8 cellular contexts compared by ENCODE assay signal in genomic region chr4:147682755-147683154, GRCh38. TPM values are rescaled to one million over a fixed set of nuclear protein-coding genes. Genes with fewer than 3 reads are reported as not detected.
DNase-seq lines count a peak whose midpoint lies in the region; ATAC-seq, FAIRE-seq and TF ChIP-seq lines count a peak whose summit lies in the region.

No MANE protein-coding gene starts in this region.

- no peak for TF ChIP-seq POLR2A in thyroid gland (IDR thresholded peaks at IDR 0.05)

- H4K20me1 ChIP-seq in keratinocyte (ENCODE audit: control insufficient read depth, extremely low read depth, insufficient read depth, low read length) = no peaks in the 10 kb centered on the region

- H3K9me1 ChIP-seq in keratinocyte (ENCODE audit: control insufficient read depth, extremely low read depth, insufficient read depth, low read length) = peaks cover 2% of the 10 kb centered on the region

- peaks cover 6% of the 10 kb centered on the region for H3K27me3 Mint-ChIP-seq in activated T-cell treated with anti-CD3 and anti-CD28 coated beads, Interleukin-2, amount 50 U/mL, for 4 hours (ENCODE audit: low read depth)
- peaks cover 5% of the 10 kb centered on the region for H3K27me3 Mint-ChIP-seq in activated naive CD8-positive, alpha-beta T cell treated with anti-CD3 and anti-CD28 coated beads, Interleukin-2, amount 10 ng/mL, durations not matched to agents 7 days and 5 days

- peak overlapping the region; percentile 95 for H3K27ac ChIP-seq in keratinocyte (ENCODE audit: control insufficient read depth, insufficient read depth, low read length)
- peak overlapping the region; percentile 93 to 94 (median 94) for H3K27ac ChIP-seq in thyroid gland

- H3K4me3 ChIP-seq in keratinocyte (ENCODE audit: control insufficient read depth in 2 of 3, extremely low read depth in 1 of 3, insufficient read depth in 2 of 3, low read depth in 1 of 3, low read length in 3 of 3) = peak overlapping the region; percentile 85 to 98 (median 91)
- H3K4me3 ChIP-seq in thyroid gland (replicated peaks in 1 of 3) = peak overlapping the region in 2 of 3 donors; percentile 65 to 76

- no peaks in the 10 kb centered on the region for H3K9me3 ChIP-seq in keratinocyte (ENCODE audit: control insufficient read depth, low read depth, low read length)
- no peaks in the 10 kb centered on the region for H3K9me3 ChIP-seq in thyroid gland

- no peak for DNase-seq in activated T-cell treated with anti-CD3 and anti-CD28 coated beads, Interleukin-2, amount 50 U/mL, for 4 hours
- DNase-seq in activated T-cell treated with anti-CD3 and anti-CD28 coated beads for 4 hours = no peak
- no peak for DNase-seq in activated naive CD8-positive, alpha-beta T cell treated with anti-CD3 and anti-CD28 coated beads, Interleukin-2, amount 10 ng/mL, durations not matched to agents 7 days and 5 days
- no peak for DNase-seq in keratinocyte (ENCODE audit: low read depth, low spot score)
- no peak for DNase-seq in thyroid gland

- H3K9ac ChIP-seq in keratinocyte (ENCODE audit: control insufficient read depth, extremely low read depth, insufficient read depth, low read length) = peak overlapping the region; percentile 97

- intact Hi-C loops in thyroid gland (cut with DNase I) = no loop called here

- H3K36me3 Mint-ChIP-seq in activated T-cell treated with anti-CD3 and anti-CD28 coated beads, Interleukin-2, amount 50 U/mL, for 4 hours (ENCODE audit: insufficient read depth) = peaks cover 10% of the 10 kb centered on the region
- H3K36me3 Mint-ChIP-seq in activated naive CD8-positive, alpha-beta T cell treated with anti-CD3 and anti-CD28 coated beads, Interleukin-2, amount 10 ng/mL, durations not matched to agents 7 days and 5 days = peaks cover 18% of the 10 kb centered on the region

- no peaks in the 10 kb centered on the region for H3K9me3 Mint-ChIP-seq in activated T-cell treated with anti-CD3 and anti-CD28 coated beads, Interleukin-2, amount 50 U/mL, for 4 hours
- no peaks in the 10 kb centered on the region for H3K9me3 Mint-ChIP-seq in activated naive CD8-positive, alpha-beta T cell treated with anti-CD3 and anti-CD28 coated beads, Interleukin-2, amount 10 ng/mL, durations not matched to agents 7 days and 5 days

- H3K4me3 Mint-ChIP-seq in activated T-cell treated with anti-CD3 and anti-CD28 coated beads, Interleukin-2, amount 50 U/mL, for 4 hours = peak overlapping the region; percentile 93
- H3K4me3 Mint-ChIP-seq in activated naive CD8-positive, alpha-beta T cell treated with anti-CD3 and anti-CD28 coated beads, Interleukin-2, amount 10 ng/mL, durations not matched to agents 7 days and 5 days = peak overlapping the region; percentile 99

- peaks cover 24% of the 10 kb centered on the region for H3K79me2 ChIP-seq in keratinocyte (ENCODE audit: control insufficient read depth, insufficient read depth, low read length)

- peak overlapping the region; percentile 99 for H2AFZ ChIP-seq in keratinocyte (ENCODE audit: control insufficient read depth, low read length)

- no peak for FAIRE-seq in keratinocyte (lab: Jason Lieb, UNC)

- 62 to 66% methylated on average over 3 of the region's 3 CpGs for WGBS in thyroid gland, 2 donors

- no peak for ATAC-seq in activated T-cell treated with anti-CD3 and anti-CD28 coated beads, Interleukin-2, amount 50 U/mL, for 4 hours
- ATAC-seq in activated naive CD8-positive, alpha-beta T cell treated with anti-CD3 and anti-CD28 coated beads, Interleukin-2, amount 10 ng/mL, durations not matched to agents 7 days and 5 days (ENCODE audit: low read depth) = no peak
- no peak for ATAC-seq in GM19397 (IDR thresholded peaks at IDR 0.05; ENCODE audit: unreplicated experiment)
- no peak for ATAC-seq in HG03139 (IDR thresholded peaks at IDR 0.05; ENCODE audit: unreplicated experiment)
- no peak for ATAC-seq in HG03469 (IDR thresholded peaks at IDR 0.05; ENCODE audit: unreplicated experiment)

- H3K27me3 ChIP-seq in keratinocyte (ENCODE audit: control insufficient read depth, extremely low read depth, insufficient read depth, low read length) (no peaks in the 10 kb centered on the region), thyroid gland (no peaks in the 10 kb centered on the region)

- no peak for TF ChIP-seq CTCF in keratinocyte (optimal IDR thresholded peaks at IDR 0.05 in 1 of 3, IDR thresholded peaks at IDR 0.05 in 1 of 3, conservative IDR thresholded peaks at IDR 0.05 in 1 of 3; ENCODE audit: extremely low read depth in 1 of 3, insufficient read depth in 2 of 3, low read length in 3 of 3)
- no peak for TF ChIP-seq CTCF in thyroid gland (IDR thresholded peaks at IDR 0.05)

- peaks cover 26% of the 10 kb centered on the region for H3K4me1 Mint-ChIP-seq in activated T-cell treated with anti-CD3 and anti-CD28 coated beads, Interleukin-2, amount 50 U/mL, for 4 hours (ENCODE audit: low read depth)
- peaks cover 26% of the 10 kb centered on the region for H3K4me1 Mint-ChIP-seq in activated naive CD8-positive, alpha-beta T cell treated with anti-CD3 and anti-CD28 coated beads, Interleukin-2, amount 10 ng/mL, durations not matched to agents 7 days and 5 days

- POLR2A ChIA-PET in activated naive CD8-positive, alpha-beta T cell treated with anti-CD3 and anti-CD28 coated beads, Interleukin-2, amount 10 ng/mL, durations not matched to agents 7 days and 5 days (lab: Charles Lee) = interaction anchor here (1.9 to 2.8 kb wide), 4 partner anchors 8 to 181 kb away, joined by 5 to 53 read pairs (median 9); partner anchors contain the start of gene TMEM184C

- dilution Hi-C loops in keratinocyte (cut with MboI; ENCODE audit: extremely low pct_ligation_motif_present, low sequenced_read_pairs) = no loop called here

- H3K4me2 ChIP-seq in keratinocyte (ENCODE audit: control insufficient read depth, extremely low read depth, insufficient read depth, low read depth, low read length) = peak overlapping the region; percentile 100

- H3K27ac Mint-ChIP-seq in activated naive CD8-positive, alpha-beta T cell treated with anti-CD3 and anti-CD28 coated beads, Interleukin-2, amount 10 ng/mL, durations not matched to agents 7 days and 5 days = peak overlapping the region; percentile 98

- H3K36me3 ChIP-seq in keratinocyte (ENCODE audit: control insufficient read depth in 2 of 2, extremely low read depth in 1 of 2, insufficient read depth in 2 of 2, low read length in 2 of 2) (peaks cover 3 to 7% of the 10 kb centered on the region in 2 experiments), thyroid gland (no peaks in the 10 kb centered on the region)

- H3K4me1 ChIP-seq in keratinocyte (ENCODE audit: control insufficient read depth, extremely low read depth, insufficient read depth, low read length) = peaks cover 13% of the 10 kb centered on the region
- H3K4me1 ChIP-seq in thyroid gland = peaks cover 8 to 14% of the 10 kb centered on the region in 2 donors

RNA-seq across cellular contexts. Expression of gene PRMT9, which starts 1.2 kb away (rescaled TPM):
- total RNA-seq in activated T-cell treated with anti-CD3 and anti-CD28 coated beads, Interleukin-2, amount 50 U/mL, for 4 hours = 1 to 10 TPM; 4.7 to 5.0 (median 5.0) TPM
- total RNA-seq in activated naive CD8-positive, alpha-beta T cell treated with anti-CD3 and anti-CD28 coated beads, Interleukin-2, amount 10 ng/mL, durations not matched to agents 7 days and 5 days = 10 to 100 TPM; 12.0 to 12.5 TPM
- 4.7 to 10.4 TPM (median 8.3 TPM) in 3 replicates for polyA plus RNA-seq in keratinocyte
- 15.5 TPM for polyA plus RNA-seq in keratinocyte (2011; ENCODE audit: low read depth)
- 3.4 and 8.9 TPM in 2 replicates for polyA plus RNA-seq in keratinocyte (2011; cell fraction: cytosol; rRNA removed)
- polyA plus RNA-seq in keratinocyte (2011; cell fraction: nucleus; rRNA removed) = 15.4 and 16.5 TPM in 2 replicates
- polyA plus RNA-seq in keratinocyte (2012; ENCODE audit: low replicate concordance) = 4.6 and 5.6 TPM in 2 replicates
- polyA minus RNA-seq in keratinocyte = 2.7 to 12.4 TPM (median 7.8 TPM) in 3 replicates
- 4.4 TPM for polyA minus RNA-seq in keratinocyte (2011; cell fraction: cytosol; rRNA and poly(A)+ RNA removed)
- polyA minus RNA-seq in keratinocyte (2011; cell fraction: nucleus; rRNA and poly(A)+ RNA removed) = 12.6 and 22.8 TPM in 2 replicates
- 10 to 100 TPM; 22.9 to 28.3 (median 26.2) TPM for total RNA-seq in thyroid gland

RNA-seq across cellular contexts. Expression of gene ARHGAP10, which starts 49.1 kb away (rescaled TPM):
- 1 to 10 TPM; 4.3 to 5.9 (median 5.3) TPM for total RNA-seq in activated T-cell treated with anti-CD3 and anti-CD28 coated beads, Interleukin-2, amount 50 U/mL, for 4 hours
- total RNA-seq in activated naive CD8-positive, alpha-beta T cell treated with anti-CD3 and anti-CD28 coated beads, Interleukin-2, amount 10 ng/mL, durations not matched to agents 7 days and 5 days = 1 to 10 TPM; 6.5 to 6.6 TPM
- polyA plus RNA-seq in keratinocyte = 12.2 to 18.7 TPM (median 17.7 TPM) in 3 replicates
- polyA plus RNA-seq in keratinocyte (2011; ENCODE audit: low read depth) = 20.1 TPM
- polyA plus RNA-seq in keratinocyte (2011; cell fraction: cytosol; rRNA removed) = 14.4 and 14.5 TPM in 2 replicates
- 20.8 and 23.0 TPM in 2 replicates for polyA plus RNA-seq in keratinocyte (2011; cell fraction: nucleus; rRNA removed)
- polyA plus RNA-seq in keratinocyte (2012; ENCODE audit: low replicate concordance) = 15.5 and 17.3 TPM in 2 replicates
- 15.6 to 29.9 TPM (median 18.3 TPM) in 3 replicates for polyA minus RNA-seq in keratinocyte
- 9.4 TPM for polyA minus RNA-seq in keratinocyte (2011; cell fraction: cytosol; rRNA and poly(A)+ RNA removed)
- polyA minus RNA-seq in keratinocyte (2011; cell fraction: nucleus; rRNA and poly(A)+ RNA removed) = 25.6 and 42.8 TPM in 2 replicates
- total RNA-seq in thyroid gland = 10 to 100 TPM; 39.5 to 78.4 (median 42.0) TPM

Comparison
In these comparisons a context has a peak if more than half of its experiments do, and no peak if none do; other contexts are left out.
1. RNA of gene ARHGAP10, which starts 49.1 kb away (total RNA-seq): 39.5 to 78.4 TPM in thyroid gland; 6.5 to 6.6 TPM in activated naive CD8-positive, alpha-beta T cell treated with anti-CD3 and anti-CD28 coated beads, Interleukin-2, amount 10 ng/mL, durations not matched to agents 7 days and 5 days and 4.3 to 5.9 TPM in activated T-cell treated with anti-CD3 and anti-CD28 coated beads, Interleukin-2, amount 50 U/mL, for 4 hours; every median in the first group is over 4 times any median in the second.